8 cellular contexts compared by ENCODE assay signal in genomic region chr7:77696057-77696642, GRCh38. TPM values are rescaled to one million over a fixed set of nuclear protein-coding genes. Genes with fewer than 3 reads are reported as not detected.
DNase-seq lines count a peak whose midpoint lies in the region; ATAC-seq and TF ChIP-seq lines count a peak whose summit lies in the region.

Gene RSBN1L (plus strand): TSS chr7:77696459. CDS start chr7:77696470, 11 bp downstream.

- H3K9me3 Mint-ChIP-seq in activated naive CD4-positive, alpha-beta T cell treated with anti-CD3 and anti-CD28 coated beads, Interleukin-2, amount 50 U/mL, for 72 hours, result no peaks in the 10 kb centered on the region

- H3K27ac Mint-ChIP-seq in activated naive CD4-positive, alpha-beta T cell treated with anti-CD3 and anti-CD28 coated beads, Interleukin-2, amount 50 U/mL, for 72 hours, result peak within 1 kb of the TSS; percentile 95 to 96

- H2AFZ ChIP-seq in osteoblast (ENCODE audit: low read length), result peak within 1 kb of the TSS; percentile 97

- H3K4me3 ChIP-seq in osteoblast (ENCODE audit: insufficient read depth, low read length) (peak within 1 kb of the TSS; percentile 91), thoracic aorta (peak within 1 kb of the TSS; percentile 86)

- H3K36me3 ChIP-seq in osteoblast (ENCODE audit: insufficient read depth, low read length), result no peaks in the 10 kb centered on the region
- no peaks in the 10 kb centered on the region for H3K36me3 ChIP-seq in thoracic aorta

- H3K9me3 ChIP-seq in osteoblast (ENCODE audit: low read depth, low read length) (no peaks in the 10 kb centered on the region), thoracic aorta (no peaks in the 10 kb centered on the region)

- H3K4me1 ChIP-seq in osteoblast (ENCODE audit: insufficient read depth, low read length), result peaks cover 19% of the 10 kb centered on the region
- peaks cover 22 to 40% of the 10 kb centered on the region in 2 donors for H3K4me1 ChIP-seq in thoracic aorta (ENCODE audit: control insufficient read depth in 1 of 2, low read depth in 2 of 2)

- peaks cover 16 to 21% of the 10 kb centered on the region in 2 donors for H3K36me3 Mint-ChIP-seq in activated naive CD4-positive, alpha-beta T cell treated with anti-CD3 and anti-CD28 coated beads, Interleukin-2, amount 50 U/mL, for 72 hours

- TF ChIP-seq CTCF in GM10266 (IDR thresholded peaks at IDR 0.05; ENCODE audit: control insufficient read depth, insufficient read depth, low read depth, missing control alignments) (peak; percentile 28), osteoblast (IDR thresholded peaks at IDR 0.05; ENCODE audit: extremely low read depth, low read depth, low read length) (peak; percentile 30), thoracic aorta (IDR thresholded peaks at IDR 0.05) (peak; percentile 55)

- DNase-seq in GM10266 (ENCODE audit: extremely low spot score) (peak; percentile 95), NCI-H1092 (lab: John Stamatoyannopoulos, UW) (peak; percentile 98), glomerular visceral epithelial cell (ENCODE audit: extremely low spot score) (peak; percentile 97), osteoblast (ENCODE audit: insufficient read length, low spot score, missing footprints) (peak; percentile 98), thoracic aorta (ENCODE audit: low spot score) (peak; percentile 95)
- DNase-seq in activated naive CD4-positive, alpha-beta T cell treated with anti-CD3 and anti-CD28 coated beads, Interleukin-2, amount 50 U/mL, for 72 hours (ENCODE audit: low spot score in 2 of 2), result peak; percentile 97 to 98

- peaks cover 86% of the 10 kb centered on the region for H3K79me2 ChIP-seq in osteoblast (ENCODE audit: insufficient read depth, low read length)

- H3K27me3 ChIP-seq in osteoblast (ENCODE audit: insufficient read depth, low read length) (no peaks in the 10 kb centered on the region), thoracic aorta (replicated peaks; ENCODE audit: insufficient read depth) (no peaks in the 10 kb centered on the region)

- peak within 1 kb of the TSS; percentile 91 for H3K4me2 ChIP-seq in osteoblast (ENCODE audit: insufficient read depth, low read length)

- H3K27ac ChIP-seq in osteoblast (ENCODE audit: low read depth, low read length) (peak within 1 kb of the TSS; percentile 88), thoracic aorta (peak within 1 kb of the TSS; percentile 95 to 96)

- H4K20me1 ChIP-seq in osteoblast (ENCODE audit: insufficient read depth, low read length), result peaks cover 12% of the 10 kb centered on the region

- ATAC-seq in HG02588 (IDR thresholded peaks at IDR 0.05; ENCODE audit: unreplicated experiment), result peak; percentile 95
- ATAC-seq in SK-N-SH treated with all-trans-retinoic acid at 6 μM for 48 hours, result peak; percentile 96
- peak; percentile 98 for ATAC-seq in activated naive CD4-positive, alpha-beta T cell treated with anti-CD3 and anti-CD28 coated beads, Interleukin-2, amount 50 U/mL, for 72 hours
- peak; percentile 97 for ATAC-seq in thoracic aorta (ENCODE audit: insufficient number of reproducible peaks, low FRiP score, low read depth)

TF ChIP-seq in SK-N-SH treated with all-trans-retinoic acid at 6 μM for 48 hours, 23 proteins besides CTCF, POLR2A, EP300 and RAD21:
- TF ChIP-seq GLIS3 (CRISPR knock-in tag; IDR thresholded peaks at IDR 0.05) (0 out of 2 replicates have a peak, but pooled peaks have one; percentile 41), TSHZ2 (CRISPR knock-in tag; IDR thresholded peaks at IDR 0.05) (no peak)

RNA-seq across cellular contexts. Expression of gene RSBN1L, which starts in this region (rescaled TPM):
- 10 to 100 TPM; 19.8 to 20.2 TPM for total RNA-seq in activated naive CD4-positive, alpha-beta T cell treated with anti-CD3 and anti-CD28 coated beads, Interleukin-2, amount 50 U/mL, for 72 hours
- 15.6 and 21.4 TPM in 2 replicates for total RNA-seq in osteoblast
- 10 to 100 TPM; 14.8 to 27.7 TPM for total RNA-seq in thoracic aorta

Comparison
In these comparisons a context has a peak if more than half of its experiments do, and no peak if none do; other contexts are left out.
1. Peak in every context shown above with its lines: DNase-seq, ATAC-seq, H3K4me3 ChIP-seq and H3K27ac ChIP-seq.